In the genomic region with DNA sequence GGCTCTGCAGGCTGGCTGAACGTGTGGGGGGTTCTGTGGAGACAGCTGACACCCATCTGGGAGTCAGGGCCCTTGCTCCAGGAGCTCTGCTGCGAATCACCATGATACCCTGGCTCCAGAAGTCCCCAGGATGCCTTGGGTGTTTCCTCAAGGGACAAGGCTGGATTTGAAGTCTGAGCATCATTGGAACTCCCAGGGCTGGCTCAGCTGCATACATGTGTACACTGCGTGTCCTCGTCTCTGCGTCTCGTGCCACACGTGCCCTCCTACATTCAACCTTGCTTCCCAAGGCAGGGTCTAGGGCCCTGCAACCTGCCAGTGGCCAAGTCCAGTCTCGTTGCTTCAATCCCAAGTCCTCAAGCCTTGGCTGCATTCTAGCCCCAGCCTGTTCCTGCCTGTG, we compare ENCODE assay signal across 23 cellular contexts. TPM values are rescaled to one million over a fixed set of nuclear protein-coding genes. Genes with fewer than 3 reads are reported as not detected.
A peak's percentile ranks its signal among the peaks of the same experiment; 100 is the strongest.
DNase-seq lines count a peak whose midpoint lies in the region; ATAC-seq and TF ChIP-seq lines count a peak whose summit lies in the region.
"Had no signal": no experiment of that assay in that cellular context is flagged by ENCODE, and none has a peak within 500 bp of the region (broad histone marks: within the 10 kb centered on the region; RNA-seq: fewer than 3 reads in every experiment).

No MANE protein-coding gene starts in this region.

- H2BK120ac ChIP-seq in trophoblast cell (ENCODE audit: insufficient read depth, low read length, poor library complexity): no peak overlapping the region

- H2AFZ ChIP-seq in trophoblast cell (ENCODE audit: insufficient read depth, low read length, poor library complexity): no peak overlapping the region

- H4K91ac ChIP-seq in trophoblast cell (ENCODE audit: low read depth, low read length): no peak overlapping the region

- H3K14ac ChIP-seq in trophoblast cell (ENCODE audit: low read length): no peak overlapping the region

- H3K4me1 ChIP-seq in heart right ventricle (peaks cover 2 to 43% (median 11%) of the 10 kb centered on the region in 9 donors), trophoblast cell (ENCODE audit: control insufficient read depth in 1 of 2, insufficient read depth in 2 of 2, low read length in 2 of 2) (peaks cover 12 to 22% of the 10 kb centered on the region in 2 experiments), SJCRH30 (no peaks in the 10 kb centered on the region)

- H2BK12ac ChIP-seq in trophoblast cell (ENCODE audit: low read length): no peak overlapping the region

- H3K27me3 ChIP-seq in heart right ventricle (no peaks in the 10 kb centered on the region), trophoblast cell (ENCODE audit: insufficient read depth, low read length) (no peaks in the 10 kb centered on the region), SJCRH30 (no peaks in the 10 kb centered on the region)
- H3K27me3 ChIP-seq: SJSA1 had no signal

- H3K27ac ChIP-seq in heart right ventricle (no peak overlapping the region), trophoblast cell (ENCODE audit: low read depth, low read length) (no peak overlapping the region), SJCRH30 (no peak overlapping the region)
- H3K27ac ChIP-seq: 22Rv1, C4-2B, KMS-11, SJSA1 had no signal

- H3K4me3 ChIP-seq in heart right ventricle (no peak overlapping the region), trophoblast cell (ENCODE audit: low read depth, low read length) (peak overlapping the region; percentile 10), SJCRH30 (no peak overlapping the region)
- H3K4me3 ChIP-seq: SJSA1 had no signal

- H3K9ac ChIP-seq in trophoblast cell (ENCODE audit: low read length): no peak overlapping the region
- H3K9ac ChIP-seq: KMS-11 had no signal

- intact Hi-C loops in cardiac septum (cut with DNase I) (no loop called here), heart right ventricle (cut with DNase I) (loop anchor here in 3 of 10 donors (5.0 to 10.0 kb wide), 2 partner anchors 52 to 60 kb away; partner anchors contain the start of gene AHCYL1 (in 2 of the 3))

- no peak for ATAC-seq in heart right ventricle
- ATAC-seq in HG02870 (IDR thresholded peaks at IDR 0.05; ENCODE audit: unreplicated experiment): no peak
- ATAC-seq: CD8-positive, alpha-beta T cell; PC-3; Right ventricle myocardium inferior had no signal

- WGBS in heart right ventricle, 2 donors: 86 to 88% methylated on average over 8 of the region's 8 CpGs
- no CpG with 5 or more reads among the region's 8 CpGs for WGBS in trophoblast cell (ENCODE audit: extremely low coverage, insufficient coverage, insufficient read length)

- no peak overlapping the region for H2AK5ac ChIP-seq in trophoblast cell (ENCODE audit: low read length)

- no peak overlapping the region for H2BK5ac ChIP-seq in trophoblast cell (ENCODE audit: low read depth, low read length, poor library complexity)

- no peaks in the 10 kb centered on the region for H3K9me3 ChIP-seq in heart right ventricle
- H3K9me3 ChIP-seq in trophoblast cell (ENCODE audit: insufficient read depth, low read depth, low read length): peaks cover 4% of the 10 kb centered on the region
- no peaks in the 10 kb centered on the region for H3K9me3 ChIP-seq in SJCRH30 (replicated peaks)
- H3K9me3 ChIP-seq: Caco-2, SJSA1 had no signal

- no peak overlapping the region for H4K12ac ChIP-seq in trophoblast cell (ENCODE audit: low read depth, low read length)

- H3K4ac ChIP-seq in trophoblast cell (ENCODE audit: low read depth, low read length): no peak overlapping the region

- H4K8ac ChIP-seq in trophoblast cell (ENCODE audit: low read depth, low read length): no peak overlapping the region

- H3K79me1 ChIP-seq in trophoblast cell (ENCODE audit: low read length): peaks cover 2% of the 10 kb centered on the region

- H3K18ac ChIP-seq in trophoblast cell (ENCODE audit: low read length): no peak overlapping the region

- no peak overlapping the region for H3K4me2 ChIP-seq in trophoblast cell (ENCODE audit: low read length)
- H3K4me2 ChIP-seq: KMS-11 had no signal

- DNase-seq in NCI-H2171 treated with DMSO at 0.1 percent for 48 hours (lab: John Stamatoyannopoulos, UW) (peak; percentile 17), NCI-H2171 (lab: John Stamatoyannopoulos, UW) (no peak), cardiac septum (ENCODE audit: low spot score) (peak; percentile 51), heart right ventricle (no peak), trophoblast cell (no peak), SJCRH30 (no peak)
- DNase-seq: Caco-2; CD8-positive, alpha-beta T cell; H9; NCI-H1048; NCI-H1417; NCI-H1694; NCI-H2081; NCI-H524 treated with DMSO at 0.1 percent for 48 hours; NCI-H774; NK-92 treated with Interleukin-12 subunit alpha and Interleukin-12 subunit beta, amount 100 ng/mL, for 24 hours; PC-3 had no signal

- H3K36me3 ChIP-seq in heart right ventricle (peaks cover 6 to 100% (median 82%) of the 10 kb centered on the region in 9 donors), trophoblast cell (ENCODE audit: control insufficient read depth in 1 of 2, insufficient read depth in 2 of 2, low read length in 2 of 2) (peaks cover 80 to 93% of the 10 kb centered on the region in 2 experiments), SJCRH30 (no peaks in the 10 kb centered on the region)

- TF ChIP-seq CTCF in heart right ventricle (IDR thresholded peaks at IDR 0.05): no peak

- H3K23ac ChIP-seq in trophoblast cell (ENCODE audit: low read length): no peak overlapping the region

- no peaks in the 10 kb centered on the region for H3K79me2 ChIP-seq in trophoblast cell (ENCODE audit: control insufficient read depth, insufficient read depth, low read length, poor library complexity)

RNA-seq across cellular contexts. Expression of gene CSF1, which starts 11.7 kb away (rescaled TPM):
- 16.7 TPM for total RNA-seq in cardiac septum
- 10 to 100 TPM in 6 of 10 donors, 1 to 10 TPM in 4; 6.3 to 26.2 (median 12.3) TPM for total RNA-seq in heart right ventricle
- 10 to 100 TPM; 11.5 to 15.1 TPM for polyA plus RNA-seq in heart right ventricle
- polyA plus RNA-seq in trophoblast cell (2013): 10.4 and 10.7 TPM in 2 replicates
- total RNA-seq in SJCRH30 (2014; rRNA removed; shearing (Covaris generic)): 0.58 and 0.77 TPM in 2 replicates

Comparison
In these comparisons a context has a peak if more than half of its experiments do, and no peak if none do; other contexts are left out.
1. DNase-seq: peak in NCI-H2171 treated with DMSO at 0.1 percent for 48 hours (single experiment) and cardiac septum (single experiment); none in NCI-H2171 (single experiment), heart right ventricle (0 of 2), trophoblast cell (0 of 2) and SJCRH30 (0 of 2).